37 cellular contexts compared by ENCODE assay signal in genomic region chr20:63408684-63409046, GRCh38. TPM values are rescaled to one million over a fixed set of nuclear protein-coding genes. Genes with fewer than 3 reads are reported as not detected.
"Had no signal": no experiment of that assay in that cellular context is flagged by ENCODE, and none has a peak within 500 bp of the region (broad histone marks: within the 10 kb centered on the region; RNA-seq: fewer than 3 reads in every experiment).

No MANE protein-coding gene starts in this region.

- H3K27me3 ChIP-seq: Peyer's patch had no signal

- H3K27ac Mint-ChIP-seq: activated B cell treated with CpG ODN at 0.5 μM for 24 hours; activated CD4-positive, alpha-beta memory T cell treated with anti-CD3 and anti-CD28 coated beads, Interleukin-2, amount 10 ng/mL, durations not matched to agents 7 days and 5 days; activated CD8-positive, alpha-beta memory T cell treated with anti-CD3 and anti-CD28 coated beads, Interleukin-2, amount 10 ng/mL, durations not matched to agents 7 days and 5 days; activated naive CD4-positive, alpha-beta T cell treated with anti-CD3 and anti-CD28 coated beads, Interleukin-2, amount 10 ng/mL, durations not matched to agents 7 days and 5 days had no signal

- H3K9me3 ChIP-seq: Peyer's patch had no signal

- H3K4me3 Mint-ChIP-seq: activated B cell treated with CpG ODN at 0.5 μM for 24 hours; activated CD4-positive, alpha-beta memory T cell treated with anti-CD3 and anti-CD28 coated beads, Interleukin-2, amount 10 ng/mL, durations not matched to agents 7 days and 5 days; activated CD8-positive, alpha-beta memory T cell treated with anti-CD3 and anti-CD28 coated beads, Interleukin-2, amount 10 ng/mL, durations not matched to agents 7 days and 5 days; activated naive CD4-positive, alpha-beta T cell treated with anti-CD3 and anti-CD28 coated beads, Interleukin-2, amount 10 ng/mL, durations not matched to agents 7 days and 5 days had no signal

- H3K27me3 Mint-ChIP-seq: activated B cell treated with CpG ODN at 0.5 μM for 24 hours; activated CD4-positive, alpha-beta memory T cell treated with anti-CD3 and anti-CD28 coated beads, Interleukin-2, amount 10 ng/mL, durations not matched to agents 7 days and 5 days; activated CD8-positive, alpha-beta memory T cell treated with anti-CD3 and anti-CD28 coated beads, Interleukin-2, amount 10 ng/mL, durations not matched to agents 7 days and 5 days; activated naive CD4-positive, alpha-beta T cell treated with anti-CD3 and anti-CD28 coated beads, Interleukin-2, amount 10 ng/mL, durations not matched to agents 7 days and 5 days had no signal

- H3K4me1 Mint-ChIP-seq: activated B cell treated with CpG ODN at 0.5 μM for 24 hours had no signal

- H3K4me3 ChIP-seq: Peyer's patch had no signal

- H3K4me2 ChIP-seq: KMS-11 had no signal

- H3K9me3 Mint-ChIP-seq: activated B cell treated with CpG ODN at 0.5 μM for 24 hours had no signal

- ATAC-seq: activated CD8-positive, alpha-beta memory T cell treated with anti-CD3 and anti-CD28 coated beads, Interleukin-2, amount 10 ng/mL, durations not matched to agents 7 days and 5 days; PC-3 had no signal

- FAIRE-seq: colon, TTC549 had no signal

- H3K27ac ChIP-seq: brain microvascular endothelial cell, KMS-11, Peyer's patch had no signal

- H3K4me1 ChIP-seq: Peyer's patch had no signal

- H3K36me3 Mint-ChIP-seq: activated CD8-positive, alpha-beta memory T cell treated with anti-CD3 and anti-CD28 coated beads, Interleukin-2, amount 10 ng/mL, durations not matched to agents 7 days and 5 days; activated naive CD4-positive, alpha-beta T cell treated with anti-CD3 and anti-CD28 coated beads, Interleukin-2, amount 10 ng/mL, durations not matched to agents 7 days and 5 days had no signal

- H3K36me3 ChIP-seq: brain microvascular endothelial cell, Peyer's patch had no signal

- DNase-seq: activated B cell treated with CpG ODN at 0.5 μM for 24 hours; activated CD4-positive, alpha-beta memory T cell treated with anti-CD3 and anti-CD28 coated beads, Interleukin-2, amount 10 ng/mL, durations not matched to agents 7 days and 5 days; activated CD4-positive, alpha-beta T cell treated with anti-CD3 and anti-CD28 coated beads for 4 hours; activated CD4-positive, CD25-positive, alpha-beta regulatory T cell treated with anti-CD3 and anti-CD28 coated beads, Interleukin-2, amount 50 U/mL, for 72 hours; activated CD8-positive, alpha-beta memory T cell treated with anti-CD3 and anti-CD28 coated beads for 24 hours; activated CD8-positive, alpha-beta memory T cell treated with anti-CD3 and anti-CD28 coated beads, Interleukin-2, amount 10 ng/mL, durations not matched to agents 7 days and 5 days; activated CD8-positive, alpha-beta memory T cell treated with anti-CD3 and anti-CD28 coated beads, Interleukin-2, amount 50 U/mL, for 48 hours; activated effector memory CD4-positive, alpha-beta T cell treated with Interleukin-2 at 50 U/mL for 16 hours; activated naive CD4-positive, alpha-beta T cell treated with anti-CD3 and anti-CD28 coated beads, Interleukin-2, amount 10 ng/mL, durations not matched to agents 7 days and 5 days; activated T-cell treated with anti-CD3 and anti-CD28 coated beads, Interleukin-2, amount 50 U/mL, for 48 hours; anterior cingulate cortex; brain microvascular endothelial cell; central memory CD4-positive, alpha-beta T cell; MM.1S; MV-4-11; NCI-H1092; NCI-H1436 treated with DMSO at 0.1 percent for 48 hours; NCI-H1694 treated with DMSO at 0.1 percent for 48 hours; NCI-H2029 treated with DMSO at 0.1 percent for 48 hours; NCI-H2107; NCI-H2171; NCI-H510A; NCI-H526; NCI-H748 treated with DMSO at 0.1 percent for 48 hours; NK-92 treated with Interleukin-12 subunit alpha and Interleukin-12 subunit beta, amount 100 ng/mL, for 24 hours; PC-3; Peyer's patch; Right ventricle myocardium superior; RPMI8226; SW 1271; T1000 had no signal

- H3K9ac ChIP-seq: KMS-11 had no signal

RNA-seq across cellular contexts. Expression of gene CHRNA4, which starts 47.5 kb away (rescaled TPM):
- total RNA-seq: activated B cell treated with CpG ODN at 0.5 μM for 24 hours; activated CD4-positive, alpha-beta memory T cell treated with anti-CD3 and anti-CD28 coated beads, Interleukin-2, amount 10 ng/mL, durations not matched to agents 7 days and 5 days; activated CD8-positive, alpha-beta memory T cell treated with anti-CD3 and anti-CD28 coated beads, Interleukin-2, amount 10 ng/mL, durations not matched to agents 7 days and 5 days; LHCN-M2; PC-3; Peyer's patch; T-helper 1 cell treated with Interleukin-12 subunit alpha and Interleukin-12 subunit beta and Interleukin-4 antibody, amounts not matched to agents 30 ng/mL and 1 ng/mL, for 36 hours; T-helper 2 cell treated with Interferon-gamma antibody and Interleukin-4, amounts not matched to agents 100 ng/mL and 5 ng/mL, for 36 hours had no signal
